ENCODE assay signal across 20 cellular contexts in the genomic region with DNA sequence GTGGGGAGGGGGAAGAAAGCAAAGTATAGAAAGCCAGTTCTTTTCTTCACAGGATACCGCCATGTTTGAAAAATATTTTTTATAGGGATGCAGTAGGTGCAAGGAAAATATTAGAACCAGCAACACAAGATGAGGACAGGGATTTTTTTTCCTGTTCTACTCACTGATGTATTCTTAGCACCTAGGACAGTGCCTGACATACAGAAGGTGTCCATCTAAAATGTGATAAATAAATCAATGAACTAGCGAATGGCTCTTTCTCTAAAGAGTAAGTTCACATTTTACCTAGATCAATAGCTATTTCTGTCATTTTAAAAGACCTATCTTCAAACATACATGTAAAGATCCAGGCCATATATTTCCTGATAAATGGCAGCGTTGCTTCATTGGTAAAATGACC.
"Had no signal": no experiment of that assay in that cellular context is flagged by ENCODE, and none has a peak within 500 bp of the region (broad histone marks: within the 10 kb centered on the region; RNA-seq: fewer than 3 reads in every experiment).

No MANE protein-coding gene starts in this region.

- DNase-seq: activated B cell treated with CpG ODN at 0.5 μM for 24 hours; activated CD4-positive, alpha-beta T cell treated with anti-CD3 and anti-CD28 coated beads, Interleukin-2, amount 50 U/mL, for 1 hour; activated CD8-positive, alpha-beta memory T cell treated with anti-CD3 and anti-CD28 coated beads, Interleukin-2, amount 50 U/mL, for 4 hours; activated CD8-positive, alpha-beta T cell treated with anti-CD3 and anti-CD28 coated beads for 36 hours; activated naive CD4-positive, alpha-beta T cell treated with anti-CD3 and anti-CD28 coated beads, Interleukin-2, amount 50 U/mL, for 16 hours; activated naive CD8-positive, alpha-beta T cell treated with anti-CD3 and anti-CD28 coated beads, Interleukin-2, amount 10 ng/mL, durations not matched to agents 7 days and 5 days; adrenal gland; anterior cingulate cortex; central memory CD4-positive, alpha-beta T cell; Kasumi-1; KBM-7; NCI-H1105 treated with DMSO at 0.1 percent for 48 hours; NCI-H1436 treated with DMSO at 0.1 percent for 48 hours; NCI-H187 treated with DMSO at 0.1 percent for 48 hours; NCI-H2081 treated with DMSO at 0.1 percent for 48 hours; NCI-H446; NCI-H524; SHP77 treated with DMSO at 0.1 percent for 48 hours; T-helper 17 cell; T-helper 9 cell had no signal

- H3K4me3 ChIP-seq: adrenal gland had no signal

- H3K4me1 ChIP-seq: adrenal gland had no signal

- H3K27ac ChIP-seq: adrenal gland had no signal

- H3K27ac Mint-ChIP-seq: activated B cell treated with CpG ODN at 0.5 μM for 24 hours; activated CD8-positive, alpha-beta T cell treated with anti-CD3 and anti-CD28 coated beads for 36 hours; activated naive CD8-positive, alpha-beta T cell treated with anti-CD3 and anti-CD28 coated beads, Interleukin-2, amount 10 ng/mL, durations not matched to agents 7 days and 5 days; T-helper 17 cell had no signal

- H3K9me3 ChIP-seq: adrenal gland had no signal

- H3K36me3 ChIP-seq: adrenal gland had no signal

- H3K27me3 ChIP-seq: adrenal gland had no signal

- ATAC-seq: activated CD8-positive, alpha-beta T cell treated with anti-CD3 and anti-CD28 coated beads for 36 hours; T-helper 17 cell had no signal

- H3K9me3 Mint-ChIP-seq: activated B cell treated with CpG ODN at 0.5 μM for 24 hours; activated CD8-positive, alpha-beta T cell treated with anti-CD3 and anti-CD28 coated beads for 36 hours had no signal

- H3K27me3 Mint-ChIP-seq: activated B cell treated with CpG ODN at 0.5 μM for 24 hours; activated CD8-positive, alpha-beta T cell treated with anti-CD3 and anti-CD28 coated beads for 36 hours; T-helper 17 cell had no signal

- H3K4me3 Mint-ChIP-seq: activated B cell treated with CpG ODN at 0.5 μM for 24 hours; activated CD8-positive, alpha-beta T cell treated with anti-CD3 and anti-CD28 coated beads for 36 hours; activated naive CD8-positive, alpha-beta T cell treated with anti-CD3 and anti-CD28 coated beads, Interleukin-2, amount 10 ng/mL, durations not matched to agents 7 days and 5 days; T-helper 17 cell had no signal

- H3K4me1 Mint-ChIP-seq: activated B cell treated with CpG ODN at 0.5 μM for 24 hours had no signal
